In the genomic region with DNA sequence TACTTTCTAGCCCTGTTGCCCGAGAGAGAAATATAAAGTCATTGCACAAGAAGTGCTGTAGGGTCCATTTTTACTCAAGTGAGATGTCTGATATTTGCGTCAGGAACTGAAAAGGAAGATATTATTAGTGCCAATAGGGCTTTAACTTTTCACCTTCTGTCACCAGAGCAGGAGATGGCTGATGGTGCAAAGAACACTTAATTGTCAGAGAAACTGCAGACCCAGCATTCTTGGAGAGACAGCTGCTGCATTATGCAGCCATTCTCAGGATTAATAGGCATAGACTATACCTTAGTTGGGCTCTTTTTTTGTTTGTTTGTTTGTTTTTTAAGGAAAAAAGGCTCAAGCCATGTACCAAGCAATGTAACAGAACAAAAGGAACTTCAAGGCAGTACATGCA, we compare ENCODE assay signal across 3 cellular contexts.
"Had no signal": no experiment of that assay in that cellular context is flagged by ENCODE, and none has a peak within 500 bp of the region (broad histone marks: within the 10 kb centered on the region; RNA-seq: fewer than 3 reads in every experiment).

No MANE protein-coding gene starts in this region.

- H3K4me3 ChIP-seq: GM12878 had no signal

- ATAC-seq: GM12878 had no signal

- DNase-seq: GDM1, GF-D8 had no signal
